28 cellular contexts compared by ENCODE assay signal in genomic region chr4:133537882-133538281, GRCh38.
"Had no signal": no experiment of that assay in that cellular context is flagged by ENCODE, and none has a peak within 500 bp of the region (broad histone marks: within the 10 kb centered on the region; RNA-seq: fewer than 3 reads in every experiment).

No MANE protein-coding gene starts in this region.

- H3K4me2 ChIP-seq: hepatocyte, neural progenitor cell had no signal

- ATAC-seq: left cardiac atrium; left lung; lower lobe of right lung; naive thymus-derived CD8-positive, alpha-beta T cell; right cardiac atrium; sciatic nerve; stimulated activated naive B cell treated with anti-CD40 and anti-IgM and Interleukin-4, amounts not matched to agents 10 μg/mL and 1 μg/mL and 100 μg/mL, for 72 hours; stimulated activated naive CD8-positive, alpha-beta T cell treated with anti-CD3 and anti-CD28 coated beads, Interleukin-15, Interleukin-2, amounts not matched to agents 100 U/mL and 50 U/mL, for 24 hours had no signal

- H3K79me2 ChIP-seq: hepatocyte had no signal

- H3K27ac Mint-ChIP-seq: nephron; neural progenitor cell; stimulated activated naive B cell treated with anti-CD40 and anti-IgM and Interleukin-4, amounts not matched to agents 10 μg/mL and 1 μg/mL and 100 μg/mL, for 72 hours had no signal

- H3K27me3 ChIP-seq: hepatocyte, left lung, neural progenitor cell, ovary, stomach, testis, thyroid gland, transverse colon, upper lobe of left lung, vagina had no signal

- H3K36me3 ChIP-seq: left lung, lower lobe of right lung, neural progenitor cell, ovary, prostate gland, stomach, thyroid gland, transverse colon, upper lobe of left lung, vagina had no signal

- H2AFZ ChIP-seq: hepatocyte, neural progenitor cell had no signal

- H3K9ac ChIP-seq: neural progenitor cell had no signal

- H3K4me3 ChIP-seq: hepatocyte, left lung, lower lobe of right lung, neural progenitor cell, ovary, prostate gland, skin epidermis, stomach, testis, thyroid gland, transverse colon, upper lobe of left lung, vagina had no signal

- DNase-seq: kidney glomerular epithelial cell; left cardiac atrium; left lung; lower lobe of right lung; mammary epithelial cell; mesenchymal stem cell; naive thymus-derived CD8-positive, alpha-beta T cell; ovary; retina; right cardiac atrium; stimulated activated CD4-positive, alpha-beta T cell treated with anti-CD3 and anti-CD28 coated beads, Interleukin-12 subunit alpha, Interleukin-12 subunit beta, amount 100 ng/mL, for 4 hours; stimulated activated CD4-positive, alpha-beta T cell treated with anti-CD3 and anti-CD28 coated beads, Interleukin-15, amount 100 ng/mL, for 24 hours; stimulated activated CD4-positive, alpha-beta T cell treated with anti-CD3 and anti-CD28 coated beads, Interleukin-2, amount 100 ng/mL, for 24 hours; stimulated activated CD4-positive, alpha-beta T cell treated with anti-CD3 and anti-CD28 coated beads, Interleukin-4, amount 100 ng/mL, for 1 hour; stimulated activated naive B cell treated with anti-CD40 and anti-IgM and Interleukin-4, amounts not matched to agents 10 μg/mL and 1 μg/mL and 100 μg/mL, for 72 hours; stimulated activated naive CD8-positive, alpha-beta T cell treated with anti-CD3 and anti-CD28 coated beads, Interleukin-15, Interleukin-2, amounts not matched to agents 100 U/mL and 50 U/mL, for 24 hours; stomach; testis; thyroid gland; transverse colon; upper lobe of left lung had no signal

- H3K27me3 Mint-ChIP-seq: naive thymus-derived CD8-positive, alpha-beta T cell; stimulated activated naive B cell treated with anti-CD40 and anti-IgM and Interleukin-4, amounts not matched to agents 10 μg/mL and 1 μg/mL and 100 μg/mL, for 72 hours had no signal

- H3K36me3 Mint-ChIP-seq: naive thymus-derived CD8-positive, alpha-beta T cell; neural progenitor cell; stimulated activated naive B cell treated with anti-CD40 and anti-IgM and Interleukin-4, amounts not matched to agents 10 μg/mL and 1 μg/mL and 100 μg/mL, for 72 hours had no signal

- H3K4me3 Mint-ChIP-seq: naive thymus-derived CD8-positive, alpha-beta T cell; nephron; neural progenitor cell; stimulated activated naive B cell treated with anti-CD40 and anti-IgM and Interleukin-4, amounts not matched to agents 10 μg/mL and 1 μg/mL and 100 μg/mL, for 72 hours had no signal

- H3K9me3 Mint-ChIP-seq: nephron had no signal

- H3K27ac ChIP-seq: hepatocyte, left lung, lower lobe of right lung, neural progenitor cell, ovary, prostate gland, skin epidermis, stomach, testis, thyroid gland, transverse colon, upper lobe of left lung, vagina had no signal

- H3K4me1 ChIP-seq: left lung, lower lobe of right lung, neural progenitor cell, prostate gland, stomach, testis, thyroid gland, transverse colon, upper lobe of left lung, vagina had no signal

- H3K9me3 ChIP-seq: left lung, lower lobe of right lung, ovary, prostate gland, stomach, testis, thyroid gland, transverse colon, upper lobe of left lung, vagina had no signal

- H3K4me1 Mint-ChIP-seq: naive thymus-derived CD8-positive, alpha-beta T cell; nephron; neural progenitor cell; stimulated activated naive B cell treated with anti-CD40 and anti-IgM and Interleukin-4, amounts not matched to agents 10 μg/mL and 1 μg/mL and 100 μg/mL, for 72 hours had no signal
